ENCODE assay signal across 1 cellular context in the genomic region with DNA sequence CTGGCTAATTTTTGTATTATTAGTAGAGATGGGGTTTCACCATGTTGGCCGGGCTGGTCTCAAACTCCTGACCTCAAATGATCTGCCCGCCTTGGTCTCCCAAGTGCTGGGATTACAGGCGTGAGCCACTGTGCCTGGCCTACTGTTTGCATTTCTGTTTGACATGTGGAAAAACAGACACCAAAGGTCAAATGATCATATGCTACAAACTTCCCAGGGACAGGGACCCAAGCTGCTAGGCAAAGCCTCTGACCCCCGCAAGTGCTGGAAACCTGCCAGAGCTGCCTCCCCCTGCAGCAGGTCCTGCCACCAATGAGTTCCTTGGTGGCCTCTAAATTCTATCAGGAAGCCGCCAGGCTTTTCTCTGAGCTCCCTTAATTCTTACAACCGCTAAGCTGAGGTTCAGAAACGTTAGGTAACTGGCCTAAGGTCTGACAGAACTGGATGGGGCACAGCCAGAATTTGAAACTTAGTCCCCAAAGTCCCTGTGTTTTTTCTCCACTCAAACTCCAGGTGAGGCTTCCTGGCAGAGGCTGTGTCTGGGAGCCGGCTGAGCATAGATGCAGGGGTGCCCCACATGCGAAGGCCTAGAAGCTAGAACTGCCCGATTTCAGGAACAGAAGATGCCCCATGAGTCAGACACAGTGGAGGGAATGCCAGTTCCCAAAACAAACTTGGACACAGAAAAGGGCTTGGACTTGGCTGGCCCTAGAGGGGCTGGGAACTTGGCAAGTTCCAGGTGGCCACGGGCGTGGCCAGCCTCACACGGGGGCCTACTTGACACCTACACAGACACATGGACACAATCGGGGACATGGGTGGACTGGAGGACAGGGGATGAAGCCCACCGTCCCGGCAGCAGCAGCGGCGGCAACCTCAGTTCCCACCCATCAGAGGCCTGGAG.
TF ChIP-seq lines count a peak whose summit lies in the region.

No MANE protein-coding gene starts in this region.

TF ChIP-seq in HepG2, 621 proteins besides CTCF, POLR2A, EP300 and RAD21 (continued from another document and continues in another):
- TF ChIP-seq, protein P1, sequence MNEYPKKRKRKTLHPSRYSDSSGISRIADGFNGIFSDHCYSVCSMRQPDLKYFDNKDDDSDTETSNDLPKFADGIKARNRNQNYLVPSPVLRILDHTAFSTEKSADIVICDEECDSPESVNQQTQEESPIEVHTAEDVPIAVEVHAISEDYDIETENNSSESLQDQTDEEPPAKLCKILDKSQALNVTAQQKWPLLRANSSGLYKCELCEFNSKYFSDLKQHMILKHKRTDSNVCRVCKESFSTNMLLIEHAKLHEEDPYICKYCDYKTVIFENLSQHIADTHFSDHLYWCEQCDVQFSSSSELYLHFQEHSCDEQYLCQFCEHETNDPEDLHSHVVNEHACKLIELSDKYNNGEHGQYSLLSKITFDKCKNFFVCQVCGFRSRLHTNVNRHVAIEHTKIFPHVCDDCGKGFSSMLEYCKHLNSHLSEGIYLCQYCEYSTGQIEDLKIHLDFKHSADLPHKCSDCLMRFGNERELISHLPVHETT (CRISPR knock-in tag; conservative IDR thresholded peaks at IDR 0.05), result no peak
- TF ChIP-seq, protein P2, sequence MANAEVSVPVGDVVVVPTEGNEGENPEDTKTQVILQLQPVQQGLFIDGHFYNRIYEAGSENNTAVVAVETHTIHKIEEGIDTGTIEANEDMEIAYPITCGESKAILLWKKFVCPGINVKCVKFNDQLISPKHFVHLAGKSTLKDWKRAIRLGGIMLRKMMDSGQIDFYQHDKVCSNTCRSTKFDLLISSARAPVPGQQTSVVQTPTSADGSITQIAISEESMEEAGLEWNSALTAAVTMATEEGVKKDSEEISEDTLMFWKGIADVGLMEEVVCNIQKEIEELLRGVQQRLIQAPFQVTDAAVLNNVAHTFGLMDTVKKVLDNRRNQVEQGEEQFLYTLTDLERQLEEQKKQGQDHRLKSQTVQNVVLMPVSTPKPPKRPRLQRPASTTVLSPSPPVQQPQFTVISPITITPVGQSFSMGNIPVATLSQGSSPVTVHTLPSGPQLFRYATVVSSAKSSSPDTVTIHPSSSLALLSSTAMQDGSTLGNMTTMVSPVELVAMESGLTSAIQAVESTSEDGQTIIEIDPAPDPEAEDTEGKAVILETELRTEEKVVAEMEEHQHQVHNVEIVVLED (CRISPR knock-in tag; IDR thresholded peaks at IDR 0.05; ENCODE audit: borderline replicate concordance), result no peak
- no peak for TF ChIP-seq KLF13 (CRISPR knock-in tag; IDR thresholded peaks at IDR 0.05)
- TF ChIP-seq NCOA5 (CRISPR knock-in tag; IDR thresholded peaks at IDR 0.05), result no peak
- TF ChIP-seq, protein P3, sequence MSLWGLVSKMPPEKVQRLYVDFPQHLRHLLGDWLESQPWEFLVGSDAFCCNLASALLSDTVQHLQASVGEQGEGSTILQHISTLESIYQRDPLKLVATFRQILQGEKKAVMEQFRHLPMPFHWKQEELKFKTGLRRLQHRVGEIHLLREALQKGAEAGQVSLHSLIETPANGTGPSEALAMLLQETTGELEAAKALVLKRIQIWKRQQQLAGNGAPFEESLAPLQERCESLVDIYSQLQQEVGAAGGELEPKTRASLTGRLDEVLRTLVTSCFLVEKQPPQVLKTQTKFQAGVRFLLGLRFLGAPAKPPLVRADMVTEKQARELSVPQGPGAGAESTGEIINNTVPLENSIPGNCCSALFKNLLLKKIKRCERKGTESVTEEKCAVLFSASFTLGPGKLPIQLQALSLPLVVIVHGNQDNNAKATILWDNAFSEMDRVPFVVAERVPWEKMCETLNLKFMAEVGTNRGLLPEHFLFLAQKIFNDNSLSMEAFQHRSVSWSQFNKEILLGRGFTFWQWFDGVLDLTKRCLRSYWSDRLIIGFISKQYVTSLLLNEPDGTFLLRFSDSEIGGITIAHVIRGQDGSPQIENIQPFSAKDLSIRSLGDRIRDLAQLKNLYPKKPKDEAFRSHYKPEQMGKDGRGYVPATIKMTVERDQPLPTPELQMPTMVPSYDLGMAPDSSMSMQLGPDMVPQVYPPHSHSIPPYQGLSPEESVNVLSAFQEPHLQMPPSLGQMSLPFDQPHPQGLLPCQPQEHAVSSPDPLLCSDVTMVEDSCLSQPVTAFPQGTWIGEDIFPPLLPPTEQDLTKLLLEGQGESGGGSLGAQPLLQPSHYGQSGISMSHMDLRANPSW (CRISPR knock-in tag; IDR thresholded peaks at IDR 0.05; ENCODE audit: borderline replicate concordance), result no peak; the same call in 1 of the 2 replicates
- TF ChIP-seq NFKB2 (CRISPR knock-in tag; IDR thresholded peaks at IDR 0.05; ENCODE audit: borderline replicate concordance), result no peak
- no peak for TF ChIP-seq RORA (CRISPR knock-in tag; IDR thresholded peaks at IDR 0.05)
- peak; percentile 97 for TF ChIP-seq SAP130 (CRISPR knock-in tag; IDR thresholded peaks at IDR 0.05; ENCODE audit: low read depth)
- TF ChIP-seq, protein P4, sequence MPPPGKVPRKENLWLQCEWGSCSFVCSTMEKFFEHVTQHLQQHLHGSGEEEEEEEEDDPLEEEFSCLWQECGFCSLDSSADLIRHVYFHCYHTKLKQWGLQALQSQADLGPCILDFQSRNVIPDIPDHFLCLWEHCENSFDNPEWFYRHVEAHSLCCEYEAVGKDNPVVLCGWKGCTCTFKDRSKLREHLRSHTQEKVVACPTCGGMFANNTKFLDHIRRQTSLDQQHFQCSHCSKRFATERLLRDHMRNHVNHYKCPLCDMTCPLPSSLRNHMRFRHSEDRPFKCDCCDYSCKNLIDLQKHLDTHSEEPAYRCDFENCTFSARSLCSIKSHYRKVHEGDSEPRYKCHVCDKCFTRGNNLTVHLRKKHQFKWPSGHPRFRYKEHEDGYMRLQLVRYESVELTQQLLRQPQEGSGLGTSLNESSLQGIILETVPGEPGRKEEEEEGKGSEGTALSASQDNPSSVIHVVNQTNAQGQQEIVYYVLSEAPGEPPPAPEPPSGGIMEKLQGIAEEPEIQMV (CRISPR knock-in tag; IDR thresholded peaks at IDR 0.05; ENCODE audit: low read depth), result no peak
- TF ChIP-seq, protein P5, sequence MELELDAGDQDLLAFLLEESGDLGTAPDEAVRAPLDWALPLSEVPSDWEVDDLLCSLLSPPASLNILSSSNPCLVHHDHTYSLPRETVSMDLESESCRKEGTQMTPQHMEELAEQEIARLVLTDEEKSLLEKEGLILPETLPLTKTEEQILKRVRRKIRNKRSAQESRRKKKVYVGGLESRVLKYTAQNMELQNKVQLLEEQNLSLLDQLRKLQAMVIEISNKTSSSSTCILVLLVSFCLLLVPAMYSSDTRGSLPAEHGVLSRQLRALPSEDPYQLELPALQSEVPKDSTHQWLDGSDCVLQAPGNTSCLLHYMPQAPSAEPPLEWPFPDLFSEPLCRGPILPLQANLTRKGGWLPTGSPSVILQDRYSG (CRISPR knock-in tag; IDR thresholded peaks at IDR 0.05), result no peak
- TF ChIP-seq, protein P6, sequence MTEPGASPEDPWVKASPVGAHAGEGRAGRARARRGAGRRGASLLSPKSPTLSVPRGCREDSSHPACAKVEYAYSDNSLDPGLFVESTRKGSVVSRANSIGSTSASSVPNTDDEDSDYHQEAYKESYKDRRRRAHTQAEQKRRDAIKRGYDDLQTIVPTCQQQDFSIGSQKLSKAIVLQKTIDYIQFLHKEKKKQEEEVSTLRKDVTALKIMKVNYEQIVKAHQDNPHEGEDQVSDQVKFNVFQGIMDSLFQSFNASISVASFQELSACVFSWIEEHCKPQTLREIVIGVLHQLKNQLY (CRISPR knock-in tag; IDR thresholded peaks at IDR 0.05), result peak; percentile 54; the same call in 1 of the 2 replicates
- TF ChIP-seq, protein P7, sequence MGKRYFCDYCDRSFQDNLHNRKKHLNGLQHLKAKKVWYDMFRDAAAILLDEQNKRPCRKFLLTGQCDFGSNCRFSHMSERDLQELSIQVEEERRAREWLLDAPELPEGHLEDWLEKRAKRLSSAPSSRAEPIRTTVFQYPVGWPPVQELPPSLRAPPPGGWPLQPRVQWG (CRISPR knock-in tag; IDR thresholded peaks at IDR 0.05; ENCODE audit: borderline replicate concordance, low read depth), result no peak
- TF ChIP-seq, protein P8, sequence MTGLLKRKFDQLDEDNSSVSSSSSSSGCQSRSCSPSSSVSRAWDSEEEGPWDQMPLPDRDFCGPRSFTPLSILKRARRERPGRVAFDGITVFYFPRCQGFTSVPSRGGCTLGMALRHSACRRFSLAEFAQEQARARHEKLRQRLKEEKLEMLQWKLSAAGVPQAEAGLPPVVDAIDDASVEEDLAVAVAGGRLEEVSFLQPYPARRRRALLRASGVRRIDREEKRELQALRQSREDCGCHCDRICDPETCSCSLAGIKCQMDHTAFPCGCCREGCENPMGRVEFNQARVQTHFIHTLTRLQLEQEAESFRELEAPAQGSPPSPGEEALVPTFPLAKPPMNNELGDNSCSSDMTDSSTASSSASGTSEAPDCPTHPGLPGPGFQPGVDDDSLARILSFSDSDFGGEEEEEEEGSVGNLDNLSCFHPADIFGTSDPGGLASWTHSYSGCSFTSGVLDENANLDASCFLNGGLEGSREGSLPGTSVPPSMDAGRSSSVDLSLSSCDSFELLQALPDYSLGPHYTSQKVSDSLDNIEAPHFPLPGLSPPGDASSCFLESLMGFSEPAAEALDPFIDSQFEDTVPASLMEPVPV (CRISPR knock-in tag; IDR thresholded peaks at IDR 0.05), result no peak
- TF ChIP-seq, protein P9, sequence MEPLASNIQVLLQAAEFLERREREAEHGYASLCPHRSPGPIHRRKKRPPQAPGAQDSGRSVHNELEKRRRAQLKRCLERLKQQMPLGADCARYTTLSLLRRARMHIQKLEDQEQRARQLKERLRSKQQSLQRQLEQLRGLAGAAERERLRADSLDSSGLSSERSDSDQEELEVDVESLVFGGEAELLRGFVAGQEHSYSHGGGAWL (CRISPR knock-in tag; IDR thresholded peaks at IDR 0.05), result no peak
- peak; percentile 82 for TF ChIP-seq BCL6 (CRISPR knock-in tag; IDR thresholded peaks at IDR 0.05)
- TF ChIP-seq, protein P10, sequence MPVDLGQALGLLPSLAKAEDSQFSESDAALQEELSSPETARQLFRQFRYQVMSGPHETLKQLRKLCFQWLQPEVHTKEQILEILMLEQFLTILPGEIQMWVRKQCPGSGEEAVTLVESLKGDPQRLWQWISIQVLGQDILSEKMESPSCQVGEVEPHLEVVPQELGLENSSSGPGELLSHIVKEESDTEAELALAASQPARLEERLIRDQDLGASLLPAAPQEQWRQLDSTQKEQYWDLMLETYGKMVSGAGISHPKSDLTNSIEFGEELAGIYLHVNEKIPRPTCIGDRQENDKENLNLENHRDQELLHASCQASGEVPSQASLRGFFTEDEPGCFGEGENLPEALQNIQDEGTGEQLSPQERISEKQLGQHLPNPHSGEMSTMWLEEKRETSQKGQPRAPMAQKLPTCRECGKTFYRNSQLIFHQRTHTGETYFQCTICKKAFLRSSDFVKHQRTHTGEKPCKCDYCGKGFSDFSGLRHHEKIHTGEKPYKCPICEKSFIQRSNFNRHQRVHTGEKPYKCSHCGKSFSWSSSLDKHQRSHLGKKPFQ (CRISPR knock-in tag; IDR thresholded peaks at IDR 0.05; ENCODE audit: insufficient replicate concordance), result no peak
- TF ChIP-seq SP4 (CRISPR knock-in tag; IDR thresholded peaks at IDR 0.05), result peak; percentile 17; the same call in 1 of the 2 replicates
- no peak for TF ChIP-seq HNRNPK (IDR thresholded peaks at IDR 0.05; ENCODE audit: low read depth, low read length, poor library complexity, severe bottlenecking)
- no peak for TF ChIP-seq ZNF441 (CRISPR knock-in tag; IDR thresholded peaks at IDR 0.05; ENCODE audit: borderline replicate concordance)
- no peak for TF ChIP-seq SMARCC2 (IDR thresholded peaks at IDR 0.05)
- TF ChIP-seq RBAK (CRISPR knock-in tag; IDR thresholded peaks at IDR 0.05), result no peak
- 0 out of 2 replicates have a peak, but pooled peaks have one; percentile 33 for TF ChIP-seq ZNF792 (CRISPR knock-in tag; IDR thresholded peaks at IDR 0.05)
- no peak for TF ChIP-seq CCDC6 (CRISPR knock-in tag; IDR thresholded peaks at IDR 0.05)
- TF ChIP-seq STAG1 (CRISPR knock-in tag; IDR thresholded peaks at IDR 0.05), result peak; percentile 7; the same call in 1 of the 2 replicates
- TF ChIP-seq, protein P11, sequence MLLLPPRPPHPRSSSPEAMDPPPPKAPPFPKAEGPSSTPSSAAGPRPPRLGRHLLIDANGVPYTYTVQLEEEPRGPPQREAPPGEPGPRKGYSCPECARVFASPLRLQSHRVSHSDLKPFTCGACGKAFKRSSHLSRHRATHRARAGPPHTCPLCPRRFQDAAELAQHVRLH (CRISPR knock-in tag; IDR thresholded peaks at IDR 0.05; ENCODE audit: borderline replicate concordance, low read depth), result no peak
- TF ChIP-seq SOX13 (IDR thresholded peaks at IDR 0.05), result 0 out of 2 replicates have a peak, but pooled peaks have one; percentile 21
- 0 out of 4 replicates have a peak, but pooled peaks of 1 of the 2 experiments have one; percentile 51 for TF ChIP-seq SOX13 (CRISPR knock-in tag; conservative IDR thresholded peaks at IDR 0.05 in 1 of 2, IDR thresholded peaks at IDR 0.05 in 1 of 2)
- no peak for TF ChIP-seq MTF1 (CRISPR knock-in tag; IDR thresholded peaks at IDR 0.05)
- no peak for TF ChIP-seq ZNF790 (CRISPR knock-in tag; IDR thresholded peaks at IDR 0.05; ENCODE audit: borderline replicate concordance)
- TF ChIP-seq ZNF496 (CRISPR knock-in tag; IDR thresholded peaks at IDR 0.05; ENCODE audit: insufficient replicate concordance), result no peak
- no peak for TF ChIP-seq HOXA9 (CRISPR knock-in tag; IDR thresholded peaks at IDR 0.05; ENCODE audit: borderline replicate concordance)
- TF ChIP-seq TBP (CRISPR knock-in tag; IDR thresholded peaks at IDR 0.05), result no peak
- TF ChIP-seq ZNF33A (CRISPR knock-in tag; IDR thresholded peaks at IDR 0.05; ENCODE audit: borderline replicate concordance), result no peak
